10 cellular contexts compared by ENCODE assay signal in the genomic region with DNA sequence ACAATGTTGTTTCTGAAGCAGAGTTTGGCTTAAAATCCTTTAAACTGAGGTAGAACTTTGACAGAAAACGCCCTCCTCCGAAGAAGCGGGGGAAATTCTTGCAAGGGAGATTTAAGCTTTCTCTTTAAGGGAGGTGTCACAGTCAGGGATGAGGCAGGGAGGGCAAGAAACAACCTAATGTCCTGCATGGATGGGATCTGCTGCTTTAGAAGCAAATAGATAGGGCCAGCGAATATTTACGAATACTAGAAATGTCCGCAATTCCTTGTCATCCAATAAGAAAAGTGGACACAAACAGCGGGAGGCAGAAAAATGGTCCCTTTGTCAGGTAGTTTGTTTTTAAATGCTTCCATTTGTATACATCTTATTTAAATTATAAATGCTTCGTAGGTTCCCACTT. TPM values are rescaled to one million over a fixed set of nuclear protein-coding genes. Genes with fewer than 3 reads are reported as not detected.
DNase-seq lines count a peak whose midpoint lies in the region; ATAC-seq, FAIRE-seq and TF ChIP-seq lines count a peak whose summit lies in the region.
"Had no signal": no experiment of that assay in that cellular context is flagged by ENCODE, and none has a peak within 500 bp of the region (broad histone marks: within the 10 kb centered on the region; RNA-seq: fewer than 3 reads in every experiment).

No MANE protein-coding gene starts in this region.

- no peak for FAIRE-seq in frontal cortex (lab: Jason Lieb, UNC)

- H3K9me3 ChIP-seq in HUES64 (ENCODE audit: insufficient read depth, low read depth, low read length) (no peaks in the 10 kb centered on the region), duodenal mucosa (ENCODE audit: control insufficient read depth in 1 of 2, low read length in 2 of 2) (no peaks in the 10 kb centered on the region), mesodermal cell (ENCODE audit: control insufficient read depth, low read length) (no peaks in the 10 kb centered on the region), tibial artery (no peaks in the 10 kb centered on the region)

- no peak for TF ChIP-seq CTCF in tibial artery (IDR thresholded peaks at IDR 0.05)

- DNase-seq in tibial artery (no peak), frontal cortex (ENCODE audit: low spot score in 2 of 2) (no peak), SIG-M5 treated with dmso at 0.1 percent for 504 hours (lab: John Stamatoyannopoulos, UW; ENCODE audit: unreplicated experiment) (no peak)
- DNase-seq: activated CD8-positive, alpha-beta memory T cell treated with anti-CD3 and anti-CD28 coated beads, Interleukin-2, amount 50 U/mL, for 4 hours; Karpas-422 had no signal

- WGBS in HUES64, result 37% methylated on average over 7 of the region's 8 CpGs
- WGBS in mesodermal cell (ENCODE audit: insufficient coverage in 2 of 2), 2 experiments, result 58 to 60% methylated on average over 6 to 7 of the region's 8 CpGs

- no peak overlapping the region for H3K9ac ChIP-seq in HUES64 (ENCODE audit: low read depth, low read length)
- no peak overlapping the region for H3K9ac ChIP-seq in duodenal mucosa (ENCODE audit: low read depth in 1 of 2, low read length in 2 of 2)

- peaks cover 71% of the 10 kb centered on the region for H3K27me3 ChIP-seq in HUES64 (ENCODE audit: insufficient read depth, low read length)
- peaks cover 8 to 28% of the 10 kb centered on the region in 2 donors for H3K27me3 ChIP-seq in duodenal mucosa (ENCODE audit: control insufficient read depth in 1 of 2, insufficient read depth in 2 of 2, low read length in 2 of 2)
- H3K27me3 ChIP-seq in tibial artery, result no peaks in the 10 kb centered on the region

- H3K36me3 ChIP-seq in HUES64 (ENCODE audit: insufficient read depth, low read length), result no peaks in the 10 kb centered on the region
- no peaks in the 10 kb centered on the region for H3K36me3 ChIP-seq in duodenal mucosa (ENCODE audit: control insufficient read depth in 1 of 2, insufficient read depth in 2 of 2, low read length in 2 of 2)
- no peaks in the 10 kb centered on the region for H3K36me3 ChIP-seq in mesodermal cell (ENCODE audit: control insufficient read depth, insufficient read depth, low read length)
- H3K36me3 ChIP-seq in tibial artery, result peaks cover 5 to 28% (median 9%) of the 10 kb centered on the region in 3 donors

- H3K27ac ChIP-seq in HUES64 (ENCODE audit: low read depth, low read length), result no peak overlapping the region
- peak overlapping the region; percentile 76 for H3K27ac ChIP-seq in duodenal mucosa (ENCODE audit: low read depth, low read length)
- H3K27ac ChIP-seq in mesodermal cell (ENCODE audit: low read depth, low read length, severe bottlenecking), result peak overlapping the region; percentile 71
- peak overlapping the region; percentile 62 to 77 for H3K27ac ChIP-seq in tibial artery

- H3K4me3 ChIP-seq in HUES64 (ENCODE audit: low read length), result peak overlapping the region; percentile 44
- H3K4me3 ChIP-seq in duodenal mucosa (ENCODE audit: low read depth in 1 of 2, low read length in 2 of 2), result no peak overlapping the region
- peak overlapping the region; percentile 21 for H3K4me3 ChIP-seq in mesodermal cell (ENCODE audit: extremely low read depth, insufficient read depth, low read length, poor library complexity, severe bottlenecking)
- peak overlapping the region; percentile 31 to 48 for H3K4me3 ChIP-seq in tibial artery

- peaks cover 29% of the 10 kb centered on the region for H3K4me1 ChIP-seq in HUES64 (ENCODE audit: insufficient read depth, low read length)
- H3K4me1 ChIP-seq in duodenal mucosa (ENCODE audit: control insufficient read depth in 1 of 2, insufficient read depth in 2 of 2, low read length in 2 of 2), result no peaks in the 10 kb centered on the region
- H3K4me1 ChIP-seq in mesodermal cell (ENCODE audit: control insufficient read depth, insufficient read depth, low read length, poor library complexity, severe bottlenecking), result no peaks in the 10 kb centered on the region
- H3K4me1 ChIP-seq in tibial artery, result peaks cover 0 to 21% (median 0%) of the 10 kb centered on the region in 4 donors

- intact Hi-C loops in tibial artery (cut with DNase I; ENCODE audit: low total_unique reads), result no loop called here

- no peak for ATAC-seq in GM18498 (IDR thresholded peaks at IDR 0.05; ENCODE audit: unreplicated experiment)
- ATAC-seq: Panc1 had no signal

RNA-seq across cellular contexts. Expression of gene MEIS1, which starts 12.0 kb away (rescaled TPM):
- 10.8 TPM for polyA plus RNA-seq in HUES64 (2013, experiment 1 of 2)
- polyA plus RNA-seq in HUES64 (2013, experiment 2 of 2), result 26.2 TPM
- 51.6 TPM for polyA plus RNA-seq in mesodermal cell (2013, experiment 1 of 2)
- polyA plus RNA-seq in mesodermal cell (2013, experiment 2 of 2), result 43.1 TPM
- total RNA-seq in frontal cortex, result 39.5 TPM

Comparison
In these comparisons a context has a peak if more than half of its experiments do, and no peak if none do; other contexts are left out.
1. H3K4me3 ChIP-seq: peak in HUES64 (single experiment), mesodermal cell (single experiment) and tibial artery (2 of 2); none in duodenal mucosa (0 of 2).